Comparison of ENCODE assay signal across 8 cellular contexts in the genomic region with DNA sequence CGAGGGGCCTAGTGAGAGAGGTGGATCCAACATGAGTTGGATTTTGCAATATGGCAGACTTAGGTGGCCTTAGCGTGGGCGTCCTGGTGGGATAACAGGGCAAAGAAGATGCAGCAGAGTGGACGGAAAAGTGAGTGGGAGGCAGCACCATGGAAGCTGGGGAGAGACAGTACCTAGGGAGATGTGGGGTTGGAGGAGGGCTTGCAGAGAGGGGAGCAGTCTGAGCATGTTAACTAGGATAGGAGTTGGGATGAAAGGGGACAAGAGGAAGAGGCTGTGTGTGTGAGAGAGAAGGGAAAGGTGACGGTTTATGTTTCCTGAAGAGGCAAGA.
"Had no signal": no experiment of that assay in that cellular context is flagged by ENCODE, and none has a peak within 500 bp of the region (broad histone marks: within the 10 kb centered on the region; RNA-seq: fewer than 3 reads in every experiment).

No MANE protein-coding gene starts in this region.

- H3K4me3 ChIP-seq: GM12878 had no signal

- ATAC-seq: GM12878 had no signal

- FAIRE-seq: G401.6, GM12878, GM12891, GM12892, GM18507, GM19239 had no signal

- DNase-seq: GDM1, GF-D8 had no signal
